ENCODE assay signal across 24 cellular contexts in genomic region chr9:87305123-87305522, GRCh38.
DNase-seq lines count a peak whose midpoint lies in the region; ATAC-seq and TF ChIP-seq lines count a peak whose summit lies in the region.
"Had no signal": no experiment of that assay in that cellular context is flagged by ENCODE, and none has a peak within 500 bp of the region (broad histone marks: within the 10 kb centered on the region; RNA-seq: fewer than 3 reads in every experiment).

No MANE protein-coding gene starts in this region.

- H3K4me3 ChIP-seq in H7 (ENCODE audit: insufficient read depth, low read depth, low read length) (no peak overlapping the region), SK-N-MC (no peak overlapping the region), mesenchymal stem cell (ENCODE audit: insufficient read depth in 1 of 2, low read depth in 1 of 2, low read length in 2 of 2) (no peak overlapping the region)
- H3K4me3 ChIP-seq: BLaER1, GM23248 had no signal

- peak overlapping the region; percentile 8 for H2BK120ac ChIP-seq in mesenchymal stem cell (ENCODE audit: low read depth, low read length)

- H2AK5ac ChIP-seq in mesenchymal stem cell (ENCODE audit: low read length, severe bottlenecking): no peak overlapping the region

- no peak overlapping the region for H3K23ac ChIP-seq in mesenchymal stem cell (ENCODE audit: low read length in 2 of 2)

- POLR2A ChIA-PET in naive thymus-derived CD8-positive, alpha-beta T cell (lab: Charles Lee): no interaction called here

- H2BK5ac ChIP-seq in mesenchymal stem cell (ENCODE audit: low read depth, low read length, poor library complexity, severe bottlenecking): no peak overlapping the region

- no peaks in the 10 kb centered on the region for H3K27me3 ChIP-seq in H7 (ENCODE audit: control insufficient read depth, insufficient read depth, low read length)
- H3K27me3 ChIP-seq in mesenchymal stem cell (ENCODE audit: control insufficient read depth in 1 of 2, insufficient read depth in 1 of 2, low read length in 2 of 2): no peaks in the 10 kb centered on the region
- H3K27me3 ChIP-seq: BLaER1 had no signal

- ATAC-seq in naive thymus-derived CD8-positive, alpha-beta T cell: no peak

- no peak overlapping the region for H2BK12ac ChIP-seq in mesenchymal stem cell (ENCODE audit: low read length in 2 of 2)

- DNase-seq in H7 (peak; percentile 26), SK-N-MC (ENCODE audit: low read depth, low spot score) (no peak), mesenchymal stem cell (no peak), osteocyte (ENCODE audit: extremely low spot score, unreplicated experiment) (no peak)
- no peak for DNase-seq in naive thymus-derived CD8-positive, alpha-beta T cell
- no peak for DNase-seq in activated naive CD4-positive, alpha-beta T cell treated with anti-CD3 and anti-CD28 coated beads, Interleukin-2, amount 50 U/mL, for 16 hours
- DNase-seq in central memory CD4-positive, alpha-beta T cell: no peak
- DNase-seq in activated T-helper 2 cell treated with anti-CD3 and anti-CD28 coated beads, Interferon-gamma antibody, Interleukin-2, Interleukin-4, amounts not matched to agents 10 μg/mL and 5 μg/mL and 100 μg/mL, durations not matched to agents 14 hours and 24 hours and 36 hours (ENCODE audit: low spot score): no peak
- DNase-seq: CD4-positive, alpha-beta T cell; DMS53; GM23248; H9; HFFc6; MM.1S; NCI-H1417; NCI-H1694; NCI-H2029 treated with DMSO at 0.1 percent for 48 hours; NCI-H2227 treated with DMSO at 0.1 percent for 48 hours; NCI-H69; RPMI8226; SHP77 treated with DMSO at 0.1 percent for 48 hours had no signal

- peaks cover 75% of the 10 kb centered on the region for H3K4me1 Mint-ChIP-seq in osteocyte (ENCODE audit: unreplicated experiment)
- no peaks in the 10 kb centered on the region for H3K4me1 Mint-ChIP-seq in naive thymus-derived CD8-positive, alpha-beta T cell
- H3K4me1 Mint-ChIP-seq in activated T-helper 2 cell treated with anti-CD3 and anti-CD28 coated beads, Interferon-gamma antibody, Interleukin-2, Interleukin-4, amounts not matched to agents 10 μg/mL and 5 μg/mL and 100 μg/mL, durations not matched to agents 14 hours and 24 hours and 36 hours (ENCODE audit: low read depth): peaks cover 3% of the 10 kb centered on the region
- H3K4me1 Mint-ChIP-seq: H9, IgD-negative memory B cell had no signal

- no peak overlapping the region for H2AFZ ChIP-seq in mesenchymal stem cell (ENCODE audit: low read depth, low read length)
- H2AFZ ChIP-seq: GM23248 had no signal

- H3K79me1 ChIP-seq in mesenchymal stem cell (replicated peaks; ENCODE audit: low read length, poor library complexity, severe bottlenecking): no peaks in the 10 kb centered on the region

- H3K14ac ChIP-seq in mesenchymal stem cell (ENCODE audit: low read length in 2 of 2): no peak overlapping the region

- H3K36me3 ChIP-seq in H7 (replicated peaks; ENCODE audit: control insufficient read depth, insufficient read depth, low read length): no peaks in the 10 kb centered on the region
- no peaks in the 10 kb centered on the region; the same call in 1 of the 2 replicates for H3K36me3 ChIP-seq in SK-N-MC (ENCODE audit: insufficient read depth, low read length)
- H3K36me3 ChIP-seq in mesenchymal stem cell (ENCODE audit: control insufficient read depth in 1 of 2, insufficient read depth in 2 of 2, low read depth in 1 of 2, low read length in 2 of 2): no peaks in the 10 kb centered on the region
- H3K36me3 ChIP-seq: BLaER1 had no signal

- no peak overlapping the region for H4K8ac ChIP-seq in mesenchymal stem cell (ENCODE audit: low read length)

- H4K91ac ChIP-seq in mesenchymal stem cell (ENCODE audit: low read length): no peak overlapping the region

- WGBS in mesenchymal stem cell: 83% methylated on average over 7 of the region's 8 CpGs

- intact Hi-C loops in activated T-helper 2 cell treated with anti-CD3 and anti-CD28 coated beads, Interferon-gamma antibody, Interleukin-2, Interleukin-4, amounts not matched to agents 10 μg/mL and 5 μg/mL and 100 μg/mL, durations not matched to agents 14 hours and 24 hours and 36 hours (cut with micrococcal nuclease): no loop called here

- H2BK15ac ChIP-seq in mesenchymal stem cell (ENCODE audit: low read depth, poor library complexity, severe bottlenecking): no peak overlapping the region

- peak overlapping the region in 1 of 2 experiments; percentile 70 for H3K18ac ChIP-seq in mesenchymal stem cell (ENCODE audit: low read depth in 1 of 2, low read length in 2 of 2)

- H3K27me3 Mint-ChIP-seq in osteocyte (ENCODE audit: unreplicated experiment): no peaks in the 10 kb centered on the region
- peaks cover 0 to 13% (median 8%) of the 10 kb centered on the region in 5 donors for H3K27me3 Mint-ChIP-seq in naive thymus-derived CD8-positive, alpha-beta T cell
- H3K27me3 Mint-ChIP-seq in activated T-helper 2 cell treated with anti-CD3 and anti-CD28 coated beads, Interferon-gamma antibody, Interleukin-2, Interleukin-4, amounts not matched to agents 10 μg/mL and 5 μg/mL and 100 μg/mL, durations not matched to agents 14 hours and 24 hours and 36 hours (ENCODE audit: low read depth): peaks cover 3% of the 10 kb centered on the region
- H3K27me3 Mint-ChIP-seq: IgD-negative memory B cell had no signal

- no peak overlapping the region for H3K4ac ChIP-seq in mesenchymal stem cell (ENCODE audit: low read depth in 1 of 2, low read length in 2 of 2)

- H3K36me3 Mint-ChIP-seq in osteocyte (ENCODE audit: unreplicated experiment): no peaks in the 10 kb centered on the region
- H3K36me3 Mint-ChIP-seq in naive thymus-derived CD8-positive, alpha-beta T cell: no peaks in the 10 kb centered on the region
- no peaks in the 10 kb centered on the region for H3K36me3 Mint-ChIP-seq in activated T-helper 2 cell treated with anti-CD3 and anti-CD28 coated beads, Interferon-gamma antibody, Interleukin-2, Interleukin-4, amounts not matched to agents 10 μg/mL and 5 μg/mL and 100 μg/mL, durations not matched to agents 14 hours and 24 hours and 36 hours (ENCODE audit: low read depth)
- H3K36me3 Mint-ChIP-seq: IgD-negative memory B cell had no signal

- H3K27ac Mint-ChIP-seq in osteocyte (ENCODE audit: unreplicated experiment): peak overlapping the region; percentile 85
- H3K27ac Mint-ChIP-seq in naive thymus-derived CD8-positive, alpha-beta T cell: no peak overlapping the region
- no peak overlapping the region for H3K27ac Mint-ChIP-seq in activated T-helper 2 cell treated with anti-CD3 and anti-CD28 coated beads, Interferon-gamma antibody, Interleukin-2, Interleukin-4, amounts not matched to agents 10 μg/mL and 5 μg/mL and 100 μg/mL, durations not matched to agents 14 hours and 24 hours and 36 hours
- H3K27ac Mint-ChIP-seq: CD4-positive, alpha-beta T cell; H9; HFFc6; IgD-negative memory B cell had no signal

- H3K9ac ChIP-seq in SK-N-MC (ENCODE audit: insufficient read length) (no peak overlapping the region), mesenchymal stem cell (ENCODE audit: low read length) (no peak overlapping the region)
- H3K9ac ChIP-seq: BLaER1, GM23248, KMS-11 had no signal

- H3K9me3 Mint-ChIP-seq in osteocyte (ENCODE audit: unreplicated experiment): no peaks in the 10 kb centered on the region
- H3K9me3 Mint-ChIP-seq in naive thymus-derived CD8-positive, alpha-beta T cell: peaks cover 0 to 2% (median 0%) of the 10 kb centered on the region in 9 donors
- H3K9me3 Mint-ChIP-seq in activated T-helper 2 cell treated with anti-CD3 and anti-CD28 coated beads, Interferon-gamma antibody, Interleukin-2, Interleukin-4, amounts not matched to agents 10 μg/mL and 5 μg/mL and 100 μg/mL, durations not matched to agents 14 hours and 24 hours and 36 hours: no peaks in the 10 kb centered on the region
- H3K9me3 Mint-ChIP-seq: CD4-positive, alpha-beta T cell; H9; HFFc6; IgD-negative memory B cell had no signal

- no peak overlapping the region for H3K4me2 ChIP-seq in mesenchymal stem cell (ENCODE audit: low read length, poor library complexity, severe bottlenecking)
- H3K4me2 ChIP-seq: BLaER1, KMS-11 had no signal

- H3K9me3 ChIP-seq in SK-N-MC (ENCODE audit: low read depth, low read length) (no peaks in the 10 kb centered on the region), mesenchymal stem cell (ENCODE audit: control insufficient read depth, low read length) (no peaks in the 10 kb centered on the region)
- H3K9me3 ChIP-seq: BLaER1 had no signal

- H3K27ac ChIP-seq in SK-N-MC (0 out of 2 replicates have a peak overlapping the region, but pooled peaks have one; percentile 15), mesenchymal stem cell (ENCODE audit: low read length, poor library complexity, severe bottlenecking) (no peak overlapping the region)
- H3K27ac ChIP-seq: BLaER1, GM23248, KMS-11 had no signal

- no peaks in the 10 kb centered on the region for H3K4me1 ChIP-seq in mesenchymal stem cell (ENCODE audit: control insufficient read depth, insufficient read depth, low read depth, low read length)
- H3K4me1 ChIP-seq: BLaER1 had no signal

- TF ChIP-seq CTCF in osteocyte (IDR thresholded peaks at IDR 0.05): no peak

- H3K4me3 Mint-ChIP-seq in osteocyte (ENCODE audit: unreplicated experiment): no peak overlapping the region
- H3K4me3 Mint-ChIP-seq in naive thymus-derived CD8-positive, alpha-beta T cell: no peak overlapping the region
- H3K4me3 Mint-ChIP-seq in activated T-helper 2 cell treated with anti-CD3 and anti-CD28 coated beads, Interferon-gamma antibody, Interleukin-2, Interleukin-4, amounts not matched to agents 10 μg/mL and 5 μg/mL and 100 μg/mL, durations not matched to agents 14 hours and 24 hours and 36 hours (ENCODE audit: low read depth): no peak overlapping the region
- H3K4me3 Mint-ChIP-seq: CD4-positive, alpha-beta T cell; H9; HFFc6; IgD-negative memory B cell had no signal
